In genomic region chr2:16123881-16124780, GRCh38 we compare ENCODE assay signal across 1 cellular context.
TF ChIP-seq lines count a peak whose summit lies in the region.

No MANE protein-coding gene starts in this region.

TF ChIP-seq in GM23338, 12 proteins besides CTCF, POLR2A, EP300 and RAD21 (continued from another document):
- TF ChIP-seq ZNF462 (CRISPR knock-in tag; IDR thresholded peaks at IDR 0.05), result no peak
- no peak for TF ChIP-seq STAT1 (IDR thresholded peaks at IDR 0.05; ENCODE audit: unreplicated experiment)
- no peak for TF ChIP-seq ZNF114 (CRISPR knock-in tag; IDR thresholded peaks at IDR 0.05)
- TF ChIP-seq EZH2 (IDR thresholded peaks at IDR 0.05; ENCODE audit: low read depth, unreplicated experiment), result no peak
- TF ChIP-seq ETS1 (IDR thresholded peaks at IDR 0.05), result no peak
